Comparison of ENCODE assay signal across 17 cellular contexts in genomic region chr5:96602776-96603175, GRCh38. TPM values are rescaled to one million over a fixed set of nuclear protein-coding genes. Genes with fewer than 3 reads are reported as not detected.
DNase-seq lines count a peak whose midpoint lies in the region; ATAC-seq lines count a peak whose summit lies in the region.
"Had no signal": no experiment of that assay in that cellular context is flagged by ENCODE, and none has a peak within 500 bp of the region (broad histone marks: within the 10 kb centered on the region; RNA-seq: fewer than 3 reads in every experiment).

No MANE protein-coding gene starts in this region.

- no peak overlapping the region for H2BK15ac ChIP-seq in mesendoderm (replicated peaks; ENCODE audit: low read depth)

- in situ Hi-C loops in SK-MEL-5 (cut with HindIII; ENCODE audit: low pct_unique_long_range_greater_than_20kb, low sequenced_read_pairs), result no loop called here

- no peaks in the 10 kb centered on the region for H3K36me3 ChIP-seq in mesendoderm (ENCODE audit: control insufficient read depth, insufficient read depth, low read length)
- H3K36me3 ChIP-seq: BLaER1 treated with 17β-estradiol and CSF1 and Interleukin-3, amounts not matched to agents 10 nM and 100 nM had no signal

- DNase-seq in COLO829 (ENCODE audit: low spot score) (peak; percentile 51), DMS53 (lab: John Stamatoyannopoulos, UW) (peak; percentile 65), SK-MEL-5 (ENCODE audit: low read depth, low spot score) (peak; percentile 61), foreskin melanocyte (peak; percentile 81), mesendoderm (no peak), D341Med (ENCODE audit: low spot score) (no peak)
- no peak for DNase-seq in activated CD4-positive, alpha-beta T cell treated with anti-CD3 and anti-CD28 coated beads for 4 hours
- DNase-seq: 8988T; AML-193; CD4-positive, alpha-beta T cell; CD8-positive, alpha-beta T cell; COR-L47; DMS79 treated with DMSO at 0.1 percent for 48 hours; GF-D8 had no signal

- no CpG with 5 or more reads among the region's 4 CpGs for WGBS in mesendoderm (ENCODE audit: extremely low coverage, insufficient coverage, low lambda C conversion rate)

- no peak overlapping the region for H3K18ac ChIP-seq in mesendoderm (ENCODE audit: low read length)

- no peaks in the 10 kb centered on the region for H3K79me2 ChIP-seq in mesendoderm (ENCODE audit: control insufficient read depth, insufficient read depth, low read length)

- no peaks in the 10 kb centered on the region for H3K79me1 ChIP-seq in mesendoderm (ENCODE audit: low read length)

- H3K4ac ChIP-seq in mesendoderm (ENCODE audit: low read depth, low read length), result no peak overlapping the region

- H3K56ac ChIP-seq in mesendoderm (ENCODE audit: low read length), result no peak overlapping the region

- no peaks in the 10 kb centered on the region for H3K4me1 ChIP-seq in mesendoderm (ENCODE audit: control insufficient read depth, low read depth, low read length)
- H3K4me1 ChIP-seq: BLaER1 treated with 17β-estradiol and CSF1 and Interleukin-3, amounts not matched to agents 10 nM and 100 nM had no signal

- H3K9ac ChIP-seq in mesendoderm (ENCODE audit: low read length), result no peak overlapping the region
- H3K9ac ChIP-seq: BLaER1 treated with 17β-estradiol and CSF1 and Interleukin-3, amounts not matched to agents 10 nM and 100 nM had no signal

- ATAC-seq in GM18909 (IDR thresholded peaks at IDR 0.05; ENCODE audit: poor library complexity, unreplicated experiment), result no peak
- ATAC-seq: CD8-positive, alpha-beta T cell had no signal

- H3K4me2 ChIP-seq in mesendoderm (ENCODE audit: low read length), result no peak overlapping the region
- H3K4me2 ChIP-seq: BLaER1 treated with 17β-estradiol and CSF1 and Interleukin-3, amounts not matched to agents 10 nM and 100 nM had no signal

- H2BK120ac ChIP-seq in mesendoderm (ENCODE audit: low read depth, low read length), result no peak overlapping the region

- H4K5ac ChIP-seq in mesendoderm (ENCODE audit: low read length), result no peak overlapping the region

- H3K4me3 ChIP-seq in mesendoderm (ENCODE audit: low read length), result no peak overlapping the region
- H3K4me3 ChIP-seq: BLaER1 treated with 17β-estradiol and CSF1 and Interleukin-3, amounts not matched to agents 10 nM and 100 nM had no signal

- H4K8ac ChIP-seq in mesendoderm (ENCODE audit: low read depth, low read length), result no peak overlapping the region

- H2BK5ac ChIP-seq in mesendoderm (ENCODE audit: low read length), result no peak overlapping the region

- no peak overlapping the region for H2AK5ac ChIP-seq in mesendoderm (ENCODE audit: low read length)

- no peaks in the 10 kb centered on the region for H3K27me3 ChIP-seq in mesendoderm (ENCODE audit: insufficient read depth, low read length, poor library complexity)
- H3K27me3 ChIP-seq: BLaER1 treated with 17β-estradiol and CSF1 and Interleukin-3, amounts not matched to agents 10 nM and 100 nM had no signal

- no peak overlapping the region for H3K23ac ChIP-seq in mesendoderm (ENCODE audit: low read length)

- no peak overlapping the region for H3K27ac ChIP-seq in mesendoderm (ENCODE audit: low read depth, low read length)
- H3K27ac ChIP-seq: BLaER1 treated with 17β-estradiol and CSF1 and Interleukin-3, amounts not matched to agents 10 nM and 100 nM; C4-2B had no signal

RNA-seq across cellular contexts. Expression of gene CAST, which starts 59.4 kb away (rescaled TPM):
- 283 and 285 TPM in 2 replicates for total RNA-seq in SK-MEL-5 (2014; rRNA removed; shearing (Covaris generic))
- polyA plus RNA-seq in SK-MEL-5 (2015; cell fraction: cytosol; rRNA removed), result 163 and 188 TPM in 2 replicates
- polyA plus RNA-seq in SK-MEL-5 (2015; cell fraction: nucleus; rRNA removed), result 228 and 244 TPM in 2 replicates
- 22.7 TPM for polyA plus RNA-seq in mesendoderm (2013, experiment 1 of 2)
- 25.6 TPM for polyA plus RNA-seq in mesendoderm (2013, experiment 2 of 2)

Comparison
In these comparisons a context has a peak if more than half of its experiments do, and no peak if none do; other contexts are left out.
1. DNase-seq: peak in COLO829 (single experiment), DMS53 (single experiment), SK-MEL-5 (single experiment) and foreskin melanocyte (single experiment); none in mesendoderm (single experiment), activated CD4-positive, alpha-beta T cell treated with anti-CD3 and anti-CD28 coated beads for 4 hours (0 of 2) and D341Med (single experiment).